In the genomic region with DNA sequence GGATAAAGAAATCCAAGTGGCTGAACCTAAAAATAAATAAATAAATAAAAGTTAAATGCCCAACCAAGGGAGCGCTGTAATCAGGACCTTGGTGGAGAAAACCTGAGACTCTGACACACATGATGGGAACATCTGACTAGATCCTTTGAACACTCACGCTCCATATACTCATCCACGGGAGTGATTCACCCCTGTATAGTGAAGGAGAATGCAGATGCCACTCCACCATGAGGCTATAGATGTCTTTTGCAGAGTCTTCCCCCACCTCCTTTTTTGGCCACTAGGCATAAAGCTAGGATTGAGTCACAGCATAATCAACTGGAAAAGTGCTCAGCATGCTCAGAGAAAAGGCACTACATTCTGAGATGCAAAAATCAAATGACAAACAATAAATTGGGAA, we compare ENCODE assay signal across 1 cellular context.
TF ChIP-seq lines count a peak whose summit lies in the region.

No MANE protein-coding gene starts in this region.

TF ChIP-seq in IMR-90, 13 proteins besides CTCF, POLR2A, EP300 and RAD21 (continued from another document):
- TF ChIP-seq ELK1 (IDR thresholded peaks at IDR 0.05; ENCODE audit: borderline replicate concordance, low read depth, low read length) (no peak), RCOR1 (IDR thresholded peaks at IDR 0.05; ENCODE audit: insufficient replicate concordance, low read length) (no peak), CHD1 (IDR thresholded peaks at IDR 0.05; ENCODE audit: low read depth, low read length) (no peak), NFE2L2 (IDR thresholded peaks at IDR 0.05; ENCODE audit: low read depth, low read length) (no peak)
TF ChIP-seq in IMR-90: peak in this region for 0.
